32 cellular contexts compared by ENCODE assay signal in the genomic region with DNA sequence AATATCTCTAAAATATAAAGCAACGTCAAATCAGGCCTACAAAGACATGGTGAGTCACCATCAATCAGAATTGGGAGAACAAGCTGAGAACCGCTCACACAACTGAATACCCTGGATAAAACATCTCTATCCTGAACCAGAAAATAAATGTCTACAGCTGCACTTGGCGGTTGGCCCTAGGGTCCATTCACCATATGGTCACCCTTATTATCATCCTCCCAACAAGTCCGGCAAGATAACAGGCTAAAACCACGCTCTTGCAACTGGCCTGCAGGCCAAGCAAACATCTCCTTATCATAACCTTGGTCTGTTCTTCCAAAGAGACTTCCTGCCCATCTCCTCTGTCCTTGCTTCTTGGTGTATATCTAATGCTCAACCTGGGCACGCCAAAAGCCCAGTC.
"Had no signal": no experiment of that assay in that cellular context is flagged by ENCODE, and none has a peak within 500 bp of the region (broad histone marks: within the 10 kb centered on the region; RNA-seq: fewer than 3 reads in every experiment).

No MANE protein-coding gene starts in this region.

- ATAC-seq: activated T-cell treated with anti-CD3 and anti-CD28 coated beads, Interleukin-2, amount 50 U/mL, for 72 hours; activated T-helper 17 cell treated with anti-CD3 and anti-CD28 coated beads, Interleukin-2, amount 50 U/mL, for 72 hours; PC-3; SK-N-SH treated with all-trans-retinoic acid at 6 μM for 48 hours; T-cell; T-helper 17 cell had no signal

- H3K27ac Mint-ChIP-seq: activated B cell treated with CpG ODN at 0.5 μM for 24 hours; activated CD4-positive, alpha-beta memory T cell treated with anti-CD3 and anti-CD28 coated beads for 36 hours; activated naive CD4-positive, alpha-beta T cell treated with anti-CD3 and anti-CD28 coated beads, Interleukin-2, amount 50 U/mL, for 24 hours; activated naive CD8-positive, alpha-beta T cell treated with anti-CD3 and anti-CD28 coated beads, Interleukin-2, amount 10 ng/mL, durations not matched to agents 7 days and 5 days; activated T-cell treated with anti-CD3 and anti-CD28 coated beads, Interleukin-2, amount 50 U/mL, for 72 hours; activated T-helper 17 cell treated with anti-CD3 and anti-CD28 coated beads, Interleukin-2, amount 50 U/mL, for 72 hours; T-cell; T-helper 17 cell had no signal

- DNase-seq: activated B cell treated with CpG ODN at 0.5 μM for 24 hours; activated CD4-positive, alpha-beta memory T cell treated with anti-CD3 and anti-CD28 coated beads for 36 hours; activated CD4-positive, alpha-beta T cell treated with anti-CD3 and anti-CD28 coated beads for 4 hours; activated CD4-positive, alpha-beta T cell treated with anti-CD3 and anti-CD28 coated beads, Interleukin-2, amount 50 U/mL, for 1 hour; activated CD4-positive, CD25-positive, alpha-beta regulatory T cell treated with anti-CD3 and anti-CD28 coated beads, Interleukin-2, amount 50 U/mL, for 72 hours; activated effector memory CD4-positive, alpha-beta T cell treated with anti-CD3 and anti-CD28 coated beads, Interleukin-2, amount 50 U/mL, for 16 hours; activated naive CD4-positive, alpha-beta T cell; activated naive CD8-positive, alpha-beta T cell treated with anti-CD3 and anti-CD28 coated beads, Interleukin-2, amount 10 ng/mL, durations not matched to agents 7 days and 5 days; activated T-cell treated with anti-CD3 and anti-CD28 coated beads, Interleukin-2, amount 50 U/mL, for 1 hour; activated T-cell treated with anti-CD3 and anti-CD28 coated beads, Interleukin-2, amount 50 U/mL, for 72 hours; amygdala; cerebellar nuclear complex; Karpas-422; NCI-H1048; NCI-H1105 treated with DMSO at 0.1 percent for 48 hours; NCI-H1436; NCI-H1694; NCI-H1930; NCI-H2081 treated with DMSO at 0.1 percent for 48 hours; NCI-H345; NCI-H524 treated with DMSO at 0.1 percent for 48 hours; NCI-H748 treated with DMSO at 0.1 percent for 48 hours; NK-92 treated with Interleukin-12 subunit alpha and Interleukin-12 subunit beta, amount 100 ng/mL, for 24 hours; PC-3; Peyer's patch; RPMI8226; SIG-M5; T-cell; T-helper 17 cell had no signal

- H3K36me3 Mint-ChIP-seq: activated CD4-positive, alpha-beta memory T cell treated with anti-CD3 and anti-CD28 coated beads for 36 hours; activated naive CD4-positive, alpha-beta T cell treated with anti-CD3 and anti-CD28 coated beads, Interleukin-2, amount 50 U/mL, for 24 hours; activated naive CD8-positive, alpha-beta T cell treated with anti-CD3 and anti-CD28 coated beads, Interleukin-2, amount 10 ng/mL, durations not matched to agents 7 days and 5 days; T-cell had no signal

- H3K9me3 Mint-ChIP-seq: activated naive CD4-positive, alpha-beta T cell treated with anti-CD3 and anti-CD28 coated beads, Interleukin-2, amount 50 U/mL, for 24 hours had no signal

- H3K4me3 Mint-ChIP-seq: activated B cell treated with CpG ODN at 0.5 μM for 24 hours; activated CD4-positive, alpha-beta memory T cell treated with anti-CD3 and anti-CD28 coated beads for 36 hours; activated naive CD4-positive, alpha-beta T cell treated with anti-CD3 and anti-CD28 coated beads, Interleukin-2, amount 50 U/mL, for 24 hours; activated naive CD8-positive, alpha-beta T cell treated with anti-CD3 and anti-CD28 coated beads, Interleukin-2, amount 10 ng/mL, durations not matched to agents 7 days and 5 days; activated T-cell treated with anti-CD3 and anti-CD28 coated beads, Interleukin-2, amount 50 U/mL, for 72 hours; activated T-helper 17 cell treated with anti-CD3 and anti-CD28 coated beads, Interleukin-2, amount 50 U/mL, for 72 hours; T-cell; T-helper 17 cell had no signal

- H3K27me3 Mint-ChIP-seq: activated B cell treated with CpG ODN at 0.5 μM for 24 hours; activated CD4-positive, alpha-beta memory T cell treated with anti-CD3 and anti-CD28 coated beads for 36 hours; activated naive CD4-positive, alpha-beta T cell treated with anti-CD3 and anti-CD28 coated beads, Interleukin-2, amount 50 U/mL, for 24 hours; activated naive CD8-positive, alpha-beta T cell treated with anti-CD3 and anti-CD28 coated beads, Interleukin-2, amount 10 ng/mL, durations not matched to agents 7 days and 5 days; activated T-helper 17 cell treated with anti-CD3 and anti-CD28 coated beads, Interleukin-2, amount 50 U/mL, for 72 hours; T-cell; T-helper 17 cell had no signal

- H3K4me1 Mint-ChIP-seq: activated B cell treated with CpG ODN at 0.5 μM for 24 hours; activated naive CD4-positive, alpha-beta T cell treated with anti-CD3 and anti-CD28 coated beads, Interleukin-2, amount 50 U/mL, for 24 hours; activated naive CD8-positive, alpha-beta T cell treated with anti-CD3 and anti-CD28 coated beads, Interleukin-2, amount 10 ng/mL, durations not matched to agents 7 days and 5 days; activated T-helper 17 cell treated with anti-CD3 and anti-CD28 coated beads, Interleukin-2, amount 50 U/mL, for 72 hours; T-cell; T-helper 17 cell had no signal
